Comparison of ENCODE assay signal across 11 cellular contexts in genomic region chr9:105242557-105242956, GRCh38. TPM values are rescaled to one million over a fixed set of nuclear protein-coding genes. Genes with fewer than 3 reads are reported as not detected.
DNase-seq lines count a peak whose midpoint lies in the region; ATAC-seq and TF ChIP-seq lines count a peak whose summit lies in the region.
"Had no signal": no experiment of that assay in that cellular context is flagged by ENCODE, and none has a peak within 500 bp of the region (broad histone marks: within the 10 kb centered on the region; RNA-seq: fewer than 3 reads in every experiment).

No MANE protein-coding gene starts in this region.

- H3K36me3 ChIP-seq in lower lobe of right lung: no peaks in the 10 kb centered on the region
- H3K36me3 ChIP-seq in upper lobe of right lung: no peaks in the 10 kb centered on the region

- H3K4me1 Mint-ChIP-seq in dendritic cell treated with granulocyte-macrophage colony-stimulating factor and Interleukin-4, amounts not matched to agents 40 ng/mL and 50 ng/mL, for 4 days (ENCODE audit: low read depth): peaks cover 31% of the 10 kb centered on the region

- H3K27me3 Mint-ChIP-seq in dendritic cell treated with granulocyte-macrophage colony-stimulating factor and Interleukin-4, amounts not matched to agents 40 ng/mL and 50 ng/mL, for 4 days: peaks cover 2% of the 10 kb centered on the region

- H3K27ac Mint-ChIP-seq in dendritic cell treated with granulocyte-macrophage colony-stimulating factor and Interleukin-4, amounts not matched to agents 40 ng/mL and 50 ng/mL, for 4 days: peak overlapping the region; percentile 99

- H3K36me3 Mint-ChIP-seq in dendritic cell treated with granulocyte-macrophage colony-stimulating factor and Interleukin-4, amounts not matched to agents 40 ng/mL and 50 ng/mL, for 4 days (ENCODE audit: low read depth): peaks cover 10% of the 10 kb centered on the region

- DNase-seq in Right ventricle myocardium inferior (ENCODE audit: missing footprints): no peak
- no peak for DNase-seq in cardiac septum (ENCODE audit: low spot score)
- DNase-seq in lower lobe of right lung: no peak
- DNase-seq in upper lobe of right lung: no peak
- DNase-seq in NCI-H2029 treated with DMSO at 0.1 percent for 48 hours (lab: John Stamatoyannopoulos, UW): no peak
- DNase-seq: activated CD8-positive, alpha-beta memory T cell treated with anti-CD3 and anti-CD28 coated beads, Interleukin-2, amount 50 U/mL, for 48 hours; C1 segment of cervical spinal cord; left colon had no signal

- H3K4me3 Mint-ChIP-seq in dendritic cell treated with granulocyte-macrophage colony-stimulating factor and Interleukin-4, amounts not matched to agents 40 ng/mL and 50 ng/mL, for 4 days: no peak overlapping the region

- H3K27me3 ChIP-seq in lower lobe of right lung (ENCODE audit: low read depth) (no peaks in the 10 kb centered on the region), upper lobe of right lung (no peaks in the 10 kb centered on the region)

- intact Hi-C loops in Right ventricle myocardium inferior (cut with DNase I): loop anchor here (5.0 to 10.0 kb wide), 2 partner anchors 100 to 162 kb away; no protein-coding TSS in a partner anchor
- intact Hi-C loops in cardiac septum (cut with DNase I): loop anchor here (5.0 to 10.0 kb wide), 4 partner anchors 35 to 318 kb away; partner anchors contain the start of genes ABCA1 and FSD1L
- intact Hi-C loops in dendritic cell treated with granulocyte-macrophage colony-stimulating factor and Interleukin-4, amounts not matched to agents 40 ng/mL and 50 ng/mL, for 4 days (cut with micrococcal nuclease): loop anchor here (10.0 kb wide), 1 partner anchor 318 kb away; the partner anchor contains the start of gene ABCA1
- intact Hi-C loops in lower lobe of right lung (cut with DNase I): no loop called here
- intact Hi-C loops in upper lobe of right lung (cut with DNase I): no loop called here

- H3K4me3 ChIP-seq in lower lobe of right lung: no peak overlapping the region
- H3K4me3 ChIP-seq in upper lobe of right lung: no peak overlapping the region

- H3K9me3 ChIP-seq in lower lobe of right lung (no peaks in the 10 kb centered on the region), upper lobe of right lung (no peaks in the 10 kb centered on the region)

- H3K27ac ChIP-seq in lower lobe of right lung: peak overlapping the region; percentile 1
- H3K27ac ChIP-seq in upper lobe of right lung: peak overlapping the region; percentile 20

- H3K4me1 ChIP-seq in lower lobe of right lung: peaks cover 33% of the 10 kb centered on the region
- H3K4me1 ChIP-seq in upper lobe of right lung: peaks cover 23% of the 10 kb centered on the region

- ATAC-seq in Right ventricle myocardium inferior (peak; percentile 42), lower lobe of right lung (no peak), upper lobe of right lung (no peak), HG03196 (IDR thresholded peaks at IDR 0.05; ENCODE audit: unreplicated experiment) (no peak), GM19023 (IDR thresholded peaks at IDR 0.05; ENCODE audit: unreplicated experiment) (no peak)
- ATAC-seq: left colon had no signal

- TF ChIP-seq CTCF in lower lobe of right lung (IDR thresholded peaks at IDR 0.05) (no peak), upper lobe of right lung (IDR thresholded peaks at IDR 0.05) (no peak)

- no peaks in the 10 kb centered on the region for H3K9me3 Mint-ChIP-seq in dendritic cell treated with granulocyte-macrophage colony-stimulating factor and Interleukin-4, amounts not matched to agents 40 ng/mL and 50 ng/mL, for 4 days

RNA-seq across cellular contexts. Expression of gene SLC44A1, which starts 1.9 kb away (rescaled TPM):
- total RNA-seq in Right ventricle myocardium inferior: 16.8 TPM
- 22.6 TPM for total RNA-seq in cardiac septum
- 55.2 TPM for total RNA-seq in lower lobe of right lung
- total RNA-seq in upper lobe of right lung: 66.1 TPM

Comparison
In these comparisons a context has a peak if more than half of its experiments do, and no peak if none do; other contexts are left out.
1. intact Hi-C loops: an anchor here in Right ventricle myocardium inferior (5.0 to 10.0 kb wide), cardiac septum (5.0 to 10.0 kb wide) and dendritic cell treated with granulocyte-macrophage colony-stimulating factor and Interleukin-4, amounts not matched to agents 40 ng/mL and 50 ng/mL, for 4 days (10.0 kb wide); none called in lower lobe of right lung and upper lobe of right lung.